Comparison of ENCODE assay signal across 1 cellular context in the genomic region with DNA sequence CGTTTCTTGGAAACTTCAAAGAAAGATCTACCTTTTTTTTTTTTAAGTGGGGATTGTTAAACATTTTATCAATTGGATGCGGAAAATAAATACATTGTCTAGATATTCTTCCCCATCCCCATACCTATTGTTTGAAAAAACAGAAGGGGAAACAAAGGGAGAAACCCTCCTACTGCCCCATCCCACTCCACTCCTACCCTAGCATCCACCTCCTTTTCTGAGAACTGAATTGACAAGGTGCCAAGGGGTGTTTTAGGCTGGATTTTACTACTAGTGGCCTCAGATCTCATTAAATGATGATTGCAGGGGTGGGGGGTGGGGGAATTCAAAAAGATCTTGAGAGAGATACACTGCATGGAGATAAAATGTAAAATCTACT.
TF ChIP-seq lines count a peak whose summit lies in the region.

No MANE protein-coding gene starts in this region.

TF ChIP-seq in HEK293, 187 proteins besides CTCF, POLR2A, EP300 and RAD21 (continued from another document):
- TF ChIP-seq, protein P1, sequence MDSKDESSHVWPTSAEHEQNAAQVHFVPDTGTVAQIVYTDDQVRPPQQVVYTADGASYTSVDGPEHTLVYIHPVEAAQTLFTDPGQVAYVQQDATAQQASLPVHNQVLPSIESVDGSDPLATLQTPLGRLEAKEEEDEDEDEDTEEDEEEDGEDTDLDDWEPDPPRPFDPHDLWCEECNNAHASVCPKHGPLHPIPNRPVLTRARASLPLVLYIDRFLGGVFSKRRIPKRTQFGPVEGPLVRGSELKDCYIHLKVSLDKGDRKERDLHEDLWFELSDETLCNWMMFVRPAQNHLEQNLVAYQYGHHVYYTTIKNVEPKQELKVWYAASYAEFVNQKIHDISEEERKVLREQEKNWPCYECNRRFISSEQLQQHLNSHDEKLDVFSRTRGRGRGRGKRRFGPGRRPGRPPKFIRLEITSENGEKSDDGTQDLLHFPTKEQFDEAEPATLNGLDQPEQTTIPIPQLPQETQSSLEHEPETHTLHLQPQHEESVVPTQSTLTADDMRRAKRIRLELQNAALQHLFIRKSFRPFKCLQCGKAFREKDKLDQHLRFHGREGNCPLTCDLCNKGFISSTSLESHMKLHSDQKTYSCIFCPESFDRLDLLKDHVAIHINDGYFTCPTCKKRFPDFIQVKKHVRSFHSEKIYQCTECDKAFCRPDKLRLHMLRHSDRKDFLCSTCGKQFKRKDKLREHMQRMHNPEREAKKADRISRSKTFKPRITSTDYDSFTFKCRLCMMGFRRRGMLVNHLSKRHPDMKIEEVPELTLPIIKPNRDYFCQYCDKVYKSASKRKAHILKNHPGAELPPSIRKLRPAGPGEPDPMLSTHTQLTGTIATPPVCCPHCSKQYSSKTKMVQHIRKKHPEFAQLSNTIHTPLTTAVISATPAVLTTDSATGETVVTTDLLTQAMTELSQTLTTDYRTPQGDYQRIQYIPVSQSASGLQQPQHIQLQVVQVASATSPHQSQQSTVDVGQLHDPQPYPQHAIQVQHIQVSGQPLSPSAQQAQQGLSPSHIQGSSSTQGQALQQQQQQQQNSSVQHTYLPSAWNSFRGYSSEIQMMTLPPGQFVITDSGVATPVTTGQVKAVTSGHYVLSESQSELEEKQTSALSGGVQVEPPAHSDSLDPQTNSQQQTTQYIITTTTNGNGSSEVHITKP (tag by site-specific recombination; IDR thresholded peaks at IDR 0.05), result peak; percentile 69
- TF ChIP-seq ZFHX2 (tag by site-specific recombination; conservative IDR thresholded peaks at IDR 0.05) (peak; percentile 90), ZNF24 (tag by site-specific recombination; IDR thresholded peaks at IDR 0.05) (no peak), ZNF391 (tag by site-specific recombination; IDR thresholded peaks at IDR 0.05; ENCODE audit: borderline replicate concordance, low read depth) (no peak), MZF1 (tag by site-specific recombination; IDR thresholded peaks at IDR 0.05; ENCODE audit: borderline replicate concordance) (0 out of 2 replicates have a peak, but pooled peaks have one; percentile 32)
TF ChIP-seq in HEK293: peak in this region for 6.
